2 cellular contexts compared by ENCODE assay signal in the genomic region with DNA sequence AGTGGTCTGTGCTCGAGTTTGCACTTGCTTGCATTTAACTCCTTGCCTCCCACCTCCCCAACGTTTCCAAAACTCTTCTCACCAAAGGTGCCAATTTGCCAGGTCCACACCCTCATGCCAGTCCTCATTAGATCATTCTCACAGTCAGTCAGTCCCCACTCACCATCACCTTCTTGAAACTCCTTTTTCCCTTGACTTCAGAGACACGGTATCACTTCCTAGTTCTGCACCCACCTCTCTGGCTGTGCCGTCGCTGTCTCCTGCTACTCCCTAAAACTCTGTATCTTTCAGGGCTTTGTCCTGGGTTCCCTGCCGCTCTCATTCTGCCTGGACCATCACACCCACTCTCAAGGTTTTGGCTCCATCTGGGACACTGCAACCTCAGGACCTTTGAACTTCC.
TF ChIP-seq lines count a peak whose summit lies in the region.

No MANE protein-coding gene starts in this region.

TF ChIP-seq in HEK293, 187 proteins besides CTCF, POLR2A, EP300 and RAD21 (continued from another document):
- TF ChIP-seq, protein P1, sequence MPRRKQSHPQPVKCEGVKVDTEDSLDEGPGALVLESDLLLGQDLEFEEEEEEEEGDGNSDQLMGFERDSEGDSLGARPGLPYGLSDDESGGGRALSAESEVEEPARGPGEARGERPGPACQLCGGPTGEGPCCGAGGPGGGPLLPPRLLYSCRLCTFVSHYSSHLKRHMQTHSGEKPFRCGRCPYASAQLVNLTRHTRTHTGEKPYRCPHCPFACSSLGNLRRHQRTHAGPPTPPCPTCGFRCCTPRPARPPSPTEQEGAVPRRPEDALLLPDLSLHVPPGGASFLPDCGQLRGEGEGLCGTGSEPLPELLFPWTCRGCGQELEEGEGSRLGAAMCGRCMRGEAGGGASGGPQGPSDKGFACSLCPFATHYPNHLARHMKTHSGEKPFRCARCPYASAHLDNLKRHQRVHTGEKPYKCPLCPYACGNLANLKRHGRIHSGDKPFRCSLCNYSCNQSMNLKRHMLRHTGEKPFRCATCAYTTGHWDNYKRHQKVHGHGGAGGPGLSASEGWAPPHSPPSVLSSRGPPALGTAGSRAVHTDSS (tag by site-specific recombination; IDR thresholded peaks at IDR 0.05), result no peak
- TF ChIP-seq ZNF623 (tag by site-specific recombination; IDR thresholded peaks at IDR 0.05) (peak; percentile 89), ZNF341 (tag by site-specific recombination; IDR thresholded peaks at IDR 0.05; ENCODE audit: low read depth) (peak; percentile 41; the same call in 1 of the 2 replicates), ZNF610 (tag by site-specific recombination; IDR thresholded peaks at IDR 0.05; ENCODE audit: borderline replicate concordance) (no peak), ZNF501 (tag by site-specific recombination; IDR thresholded peaks at IDR 0.05) (no peak), ZNF596 (tag by site-specific recombination; IDR thresholded peaks at IDR 0.05) (no peak)
- TF ChIP-seq, protein P2, sequence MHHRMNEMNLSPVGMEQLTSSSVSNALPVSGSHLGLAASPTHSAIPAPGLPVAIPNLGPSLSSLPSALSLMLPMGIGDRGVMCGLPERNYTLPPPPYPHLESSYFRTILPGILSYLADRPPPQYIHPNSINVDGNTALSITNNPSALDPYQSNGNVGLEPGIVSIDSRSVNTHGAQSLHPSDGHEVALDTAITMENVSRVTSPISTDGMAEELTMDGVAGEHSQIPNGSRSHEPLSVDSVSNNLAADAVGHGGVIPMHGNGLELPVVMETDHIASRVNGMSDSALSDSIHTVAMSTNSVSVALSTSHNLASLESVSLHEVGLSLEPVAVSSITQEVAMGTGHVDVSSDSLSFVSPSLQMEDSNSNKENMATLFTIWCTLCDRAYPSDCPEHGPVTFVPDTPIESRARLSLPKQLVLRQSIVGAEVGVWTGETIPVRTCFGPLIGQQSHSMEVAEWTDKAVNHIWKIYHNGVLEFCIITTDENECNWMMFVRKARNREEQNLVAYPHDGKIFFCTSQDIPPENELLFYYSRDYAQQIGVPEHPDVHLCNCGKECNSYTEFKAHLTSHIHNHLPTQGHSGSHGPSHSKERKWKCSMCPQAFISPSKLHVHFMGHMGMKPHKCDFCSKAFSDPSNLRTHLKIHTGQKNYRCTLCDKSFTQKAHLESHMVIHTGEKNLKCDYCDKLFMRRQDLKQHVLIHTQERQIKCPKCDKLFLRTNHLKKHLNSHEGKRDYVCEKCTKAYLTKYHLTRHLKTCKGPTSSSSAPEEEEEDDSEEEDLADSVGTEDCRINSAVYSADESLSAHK (tag by site-specific recombination; IDR thresholded peaks at IDR 0.05), result peak; percentile 45; the same call in 1 of the 2 replicates

TF ChIP-seq in WTC11, 78 proteins besides CTCF, POLR2A, EP300 and RAD21 (continued from another document):
- TF ChIP-seq ZBTB43 (CRISPR knock-in tag; IDR thresholded peaks at IDR 0.05) (no peak), GABPB1 (CRISPR knock-in tag; IDR thresholded peaks at IDR 0.05) (no peak), SMAD3 (CRISPR knock-in tag; IDR thresholded peaks at IDR 0.05; ENCODE audit: borderline replicate concordance) (no peak), ZNF671 (CRISPR knock-in tag; IDR thresholded peaks at IDR 0.05) (no peak), AFF4 (CRISPR knock-in tag; IDR thresholded peaks at IDR 0.05; ENCODE audit: borderline replicate concordance) (no peak), ZNF317 (CRISPR knock-in tag; IDR thresholded peaks at IDR 0.05; ENCODE audit: borderline replicate concordance, low read depth) (no peak)
- TF ChIP-seq, protein P3, sequence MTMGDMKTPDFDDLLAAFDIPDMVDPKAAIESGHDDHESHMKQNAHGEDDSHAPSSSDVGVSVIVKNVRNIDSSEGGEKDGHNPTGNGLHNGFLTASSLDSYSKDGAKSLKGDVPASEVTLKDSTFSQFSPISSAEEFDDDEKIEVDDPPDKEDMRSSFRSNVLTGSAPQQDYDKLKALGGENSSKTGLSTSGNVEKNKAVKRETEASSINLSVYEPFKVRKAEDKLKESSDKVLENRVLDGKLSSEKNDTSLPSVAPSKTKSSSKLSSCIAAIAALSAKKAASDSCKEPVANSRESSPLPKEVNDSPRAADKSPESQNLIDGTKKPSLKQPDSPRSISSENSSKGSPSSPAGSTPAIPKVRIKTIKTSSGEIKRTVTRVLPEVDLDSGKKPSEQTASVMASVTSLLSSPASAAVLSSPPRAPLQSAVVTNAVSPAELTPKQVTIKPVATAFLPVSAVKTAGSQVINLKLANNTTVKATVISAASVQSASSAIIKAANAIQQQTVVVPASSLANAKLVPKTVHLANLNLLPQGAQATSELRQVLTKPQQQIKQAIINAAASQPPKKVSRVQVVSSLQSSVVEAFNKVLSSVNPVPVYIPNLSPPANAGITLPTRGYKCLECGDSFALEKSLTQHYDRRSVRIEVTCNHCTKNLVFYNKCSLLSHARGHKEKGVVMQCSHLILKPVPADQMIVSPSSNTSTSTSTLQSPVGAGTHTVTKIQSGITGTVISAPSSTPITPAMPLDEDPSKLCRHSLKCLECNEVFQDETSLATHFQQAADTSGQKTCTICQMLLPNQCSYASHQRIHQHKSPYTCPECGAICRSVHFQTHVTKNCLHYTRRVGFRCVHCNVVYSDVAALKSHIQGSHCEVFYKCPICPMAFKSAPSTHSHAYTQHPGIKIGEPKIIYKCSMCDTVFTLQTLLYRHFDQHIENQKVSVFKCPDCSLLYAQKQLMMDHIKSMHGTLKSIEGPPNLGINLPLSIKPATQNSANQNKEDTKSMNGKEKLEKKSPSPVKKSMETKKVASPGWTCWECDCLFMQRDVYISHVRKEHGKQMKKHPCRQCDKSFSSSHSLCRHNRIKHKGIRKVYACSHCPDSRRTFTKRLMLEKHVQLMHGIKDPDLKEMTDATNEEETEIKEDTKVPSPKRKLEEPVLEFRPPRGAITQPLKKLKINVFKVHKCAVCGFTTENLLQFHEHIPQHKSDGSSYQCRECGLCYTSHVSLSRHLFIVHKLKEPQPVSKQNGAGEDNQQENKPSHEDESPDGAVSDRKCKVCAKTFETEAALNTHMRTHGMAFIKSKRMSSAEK (CRISPR knock-in tag; IDR thresholded peaks at IDR 0.05; ENCODE audit: borderline replicate concordance), result no peak
